In genomic region chr2:24175631-24176030, GRCh38 we compare ENCODE assay signal across 1 cellular context.
TF ChIP-seq lines count a peak whose summit lies in the region.

No MANE protein-coding gene starts in this region.

TF ChIP-seq in GM23338, 12 proteins besides CTCF, POLR2A, EP300 and RAD21:
- TF ChIP-seq ZNF462 (CRISPR knock-in tag; IDR thresholded peaks at IDR 0.05) (no peak), JUNB (IDR thresholded peaks at IDR 0.05; ENCODE audit: unreplicated experiment) (no peak), EZH2phosphoT487 (IDR thresholded peaks at IDR 0.05; ENCODE audit: unreplicated experiment) (no peak), NANOG (IDR thresholded peaks at IDR 0.05; ENCODE audit: borderline replicate concordance) (no peak), REST (IDR thresholded peaks at IDR 0.05; ENCODE audit: unreplicated experiment) (no peak), ETS1 (IDR thresholded peaks at IDR 0.05) (no peak)
